ENCODE assay signal across 1 cellular context in genomic region chr20:5222919-5223634, GRCh38.
TF ChIP-seq lines count a peak whose summit lies in the region.

No MANE protein-coding gene starts in this region.

TF ChIP-seq in HepG2, 621 proteins besides CTCF, POLR2A, EP300 and RAD21 (continued from another document and continues in another):
- TF ChIP-seq, protein P1, sequence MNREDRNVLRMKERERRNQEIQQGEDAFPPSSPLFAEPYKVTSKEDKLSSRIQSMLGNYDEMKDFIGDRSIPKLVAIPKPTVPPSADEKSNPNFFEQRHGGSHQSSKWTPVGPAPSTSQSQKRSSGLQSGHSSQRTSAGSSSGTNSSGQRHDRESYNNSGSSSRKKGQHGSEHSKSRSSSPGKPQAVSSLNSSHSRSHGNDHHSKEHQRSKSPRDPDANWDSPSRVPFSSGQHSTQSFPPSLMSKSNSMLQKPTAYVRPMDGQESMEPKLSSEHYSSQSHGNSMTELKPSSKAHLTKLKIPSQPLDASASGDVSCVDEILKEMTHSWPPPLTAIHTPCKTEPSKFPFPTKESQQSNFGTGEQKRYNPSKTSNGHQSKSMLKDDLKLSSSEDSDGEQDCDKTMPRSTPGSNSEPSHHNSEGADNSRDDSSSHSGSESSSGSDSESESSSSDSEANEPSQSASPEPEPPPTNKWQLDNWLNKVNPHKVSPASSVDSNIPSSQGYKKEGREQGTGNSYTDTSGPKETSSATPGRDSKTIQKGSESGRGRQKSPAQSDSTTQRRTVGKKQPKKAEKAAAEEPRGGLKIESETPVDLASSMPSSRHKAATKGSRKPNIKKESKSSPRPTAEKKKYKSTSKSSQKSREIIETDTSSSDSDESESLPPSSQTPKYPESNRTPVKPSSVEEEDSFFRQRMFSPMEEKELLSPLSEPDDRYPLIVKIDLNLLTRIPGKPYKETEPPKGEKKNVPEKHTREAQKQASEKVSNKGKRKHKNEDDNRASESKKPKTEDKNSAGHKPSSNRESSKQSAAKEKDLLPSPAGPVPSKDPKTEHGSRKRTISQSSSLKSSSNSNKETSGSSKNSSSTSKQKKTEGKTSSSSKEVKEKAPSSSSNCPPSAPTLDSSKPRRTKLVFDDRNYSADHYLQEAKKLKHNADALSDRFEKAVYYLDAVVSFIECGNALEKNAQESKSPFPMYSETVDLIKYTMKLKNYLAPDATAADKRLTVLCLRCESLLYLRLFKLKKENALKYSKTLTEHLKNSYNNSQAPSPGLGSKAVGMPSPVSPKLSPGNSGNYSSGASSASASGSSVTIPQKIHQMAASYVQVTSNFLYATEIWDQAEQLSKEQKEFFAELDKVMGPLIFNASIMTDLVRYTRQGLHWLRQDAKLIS (CRISPR knock-in tag; IDR thresholded peaks at IDR 0.05): no peak
- TF ChIP-seq ZBTB7A (CRISPR knock-in tag; IDR thresholded peaks at IDR 0.05): no peak
- TF ChIP-seq NFE2L2 (IDR thresholded peaks at IDR 0.05; ENCODE audit: low read length): peak; percentile 35; the same call in 1 of the 2 replicates
- 0 out of 2 replicates have a peak, but pooled peaks have one; percentile 26 for TF ChIP-seq ARID5B (CRISPR knock-in tag; IDR thresholded peaks at IDR 0.05)
- TF ChIP-seq, protein P2, sequence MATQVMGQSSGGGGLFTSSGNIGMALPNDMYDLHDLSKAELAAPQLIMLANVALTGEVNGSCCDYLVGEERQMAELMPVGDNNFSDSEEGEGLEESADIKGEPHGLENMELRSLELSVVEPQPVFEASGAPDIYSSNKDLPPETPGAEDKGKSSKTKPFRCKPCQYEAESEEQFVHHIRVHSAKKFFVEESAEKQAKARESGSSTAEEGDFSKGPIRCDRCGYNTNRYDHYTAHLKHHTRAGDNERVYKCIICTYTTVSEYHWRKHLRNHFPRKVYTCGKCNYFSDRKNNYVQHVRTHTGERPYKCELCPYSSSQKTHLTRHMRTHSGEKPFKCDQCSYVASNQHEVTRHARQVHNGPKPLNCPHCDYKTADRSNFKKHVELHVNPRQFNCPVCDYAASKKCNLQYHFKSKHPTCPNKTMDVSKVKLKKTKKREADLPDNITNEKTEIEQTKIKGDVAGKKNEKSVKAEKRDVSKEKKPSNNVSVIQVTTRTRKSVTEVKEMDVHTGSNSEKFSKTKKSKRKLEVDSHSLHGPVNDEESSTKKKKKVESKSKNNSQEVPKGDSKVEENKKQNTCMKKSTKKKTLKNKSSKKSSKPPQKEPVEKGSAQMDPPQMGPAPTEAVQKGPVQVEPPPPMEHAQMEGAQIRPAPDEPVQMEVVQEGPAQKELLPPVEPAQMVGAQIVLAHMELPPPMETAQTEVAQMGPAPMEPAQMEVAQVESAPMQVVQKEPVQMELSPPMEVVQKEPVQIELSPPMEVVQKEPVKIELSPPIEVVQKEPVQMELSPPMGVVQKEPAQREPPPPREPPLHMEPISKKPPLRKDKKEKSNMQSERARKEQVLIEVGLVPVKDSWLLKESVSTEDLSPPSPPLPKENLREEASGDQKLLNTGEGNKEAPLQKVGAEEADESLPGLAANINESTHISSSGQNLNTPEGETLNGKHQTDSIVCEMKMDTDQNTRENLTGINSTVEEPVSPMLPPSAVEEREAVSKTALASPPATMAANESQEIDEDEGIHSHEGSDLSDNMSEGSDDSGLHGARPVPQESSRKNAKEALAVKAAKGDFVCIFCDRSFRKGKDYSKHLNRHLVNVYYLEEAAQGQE (IDR thresholded peaks at IDR 0.05; ENCODE audit: borderline replicate concordance in 1 of 2, low read depth in 1 of 2, low read length in 2 of 2): no peak
- no peak for TF ChIP-seq ZC3H4 (CRISPR knock-in tag; IDR thresholded peaks at IDR 0.05; ENCODE audit: borderline replicate concordance)
- TF ChIP-seq XRCC5 (optimal IDR thresholded peaks at IDR 0.05; ENCODE audit: low read length): peak; percentile 81
- TF ChIP-seq, protein P3, sequence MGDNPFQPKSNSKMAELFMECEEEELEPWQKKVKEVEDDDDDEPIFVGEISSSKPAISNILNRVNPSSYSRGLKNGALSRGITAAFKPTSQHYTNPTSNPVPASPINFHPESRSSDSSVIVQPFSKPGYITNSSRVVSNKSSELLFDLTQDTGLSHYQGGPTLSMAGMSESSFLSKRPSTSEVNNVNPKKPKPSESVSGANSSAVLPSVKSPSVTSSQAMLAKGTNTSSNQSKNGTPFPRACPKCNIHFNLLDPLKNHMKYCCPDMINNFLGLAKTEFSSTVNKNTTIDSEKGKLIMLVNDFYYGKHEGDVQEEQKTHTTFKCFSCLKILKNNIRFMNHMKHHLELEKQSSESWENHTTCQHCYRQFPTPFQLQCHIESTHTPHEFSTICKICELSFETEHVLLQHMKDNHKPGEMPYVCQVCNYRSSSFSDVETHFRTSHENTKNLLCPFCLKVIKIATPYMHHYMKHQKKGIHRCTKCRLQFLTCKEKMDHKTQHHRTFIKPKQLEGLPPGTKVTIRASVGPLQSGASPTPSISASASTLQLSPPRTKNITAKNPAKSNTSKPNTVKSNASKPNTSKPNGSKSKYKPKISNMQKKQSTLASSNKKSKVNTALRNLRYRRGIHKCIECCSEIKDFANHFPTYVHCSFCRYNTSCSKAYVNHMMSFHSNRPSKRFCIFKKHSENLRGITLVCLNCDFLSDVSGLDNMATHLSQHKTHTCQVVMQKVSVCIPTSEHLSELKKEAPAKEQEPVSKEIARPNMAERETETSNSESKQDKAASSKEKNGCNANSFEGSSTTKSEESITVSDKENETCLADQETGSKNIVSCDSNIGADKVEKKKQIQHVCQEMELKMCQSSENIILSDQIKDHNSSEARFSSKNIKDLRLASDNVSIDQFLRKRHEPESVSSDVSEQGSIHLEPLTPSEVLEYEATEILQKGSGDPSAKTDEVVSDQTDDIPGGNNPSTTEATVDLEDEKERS (CRISPR knock-in tag; IDR thresholded peaks at IDR 0.05): no peak
- 0 out of 2 replicates have a peak, but pooled peaks have one; percentile 50 for TF ChIP-seq FOXO4 (CRISPR knock-in tag; conservative IDR thresholded peaks at IDR 0.05)
- TF ChIP-seq CSRNP2 (CRISPR knock-in tag; conservative IDR thresholded peaks at IDR 0.05; ENCODE audit: low read depth): no peak
- TF ChIP-seq, protein P4, sequence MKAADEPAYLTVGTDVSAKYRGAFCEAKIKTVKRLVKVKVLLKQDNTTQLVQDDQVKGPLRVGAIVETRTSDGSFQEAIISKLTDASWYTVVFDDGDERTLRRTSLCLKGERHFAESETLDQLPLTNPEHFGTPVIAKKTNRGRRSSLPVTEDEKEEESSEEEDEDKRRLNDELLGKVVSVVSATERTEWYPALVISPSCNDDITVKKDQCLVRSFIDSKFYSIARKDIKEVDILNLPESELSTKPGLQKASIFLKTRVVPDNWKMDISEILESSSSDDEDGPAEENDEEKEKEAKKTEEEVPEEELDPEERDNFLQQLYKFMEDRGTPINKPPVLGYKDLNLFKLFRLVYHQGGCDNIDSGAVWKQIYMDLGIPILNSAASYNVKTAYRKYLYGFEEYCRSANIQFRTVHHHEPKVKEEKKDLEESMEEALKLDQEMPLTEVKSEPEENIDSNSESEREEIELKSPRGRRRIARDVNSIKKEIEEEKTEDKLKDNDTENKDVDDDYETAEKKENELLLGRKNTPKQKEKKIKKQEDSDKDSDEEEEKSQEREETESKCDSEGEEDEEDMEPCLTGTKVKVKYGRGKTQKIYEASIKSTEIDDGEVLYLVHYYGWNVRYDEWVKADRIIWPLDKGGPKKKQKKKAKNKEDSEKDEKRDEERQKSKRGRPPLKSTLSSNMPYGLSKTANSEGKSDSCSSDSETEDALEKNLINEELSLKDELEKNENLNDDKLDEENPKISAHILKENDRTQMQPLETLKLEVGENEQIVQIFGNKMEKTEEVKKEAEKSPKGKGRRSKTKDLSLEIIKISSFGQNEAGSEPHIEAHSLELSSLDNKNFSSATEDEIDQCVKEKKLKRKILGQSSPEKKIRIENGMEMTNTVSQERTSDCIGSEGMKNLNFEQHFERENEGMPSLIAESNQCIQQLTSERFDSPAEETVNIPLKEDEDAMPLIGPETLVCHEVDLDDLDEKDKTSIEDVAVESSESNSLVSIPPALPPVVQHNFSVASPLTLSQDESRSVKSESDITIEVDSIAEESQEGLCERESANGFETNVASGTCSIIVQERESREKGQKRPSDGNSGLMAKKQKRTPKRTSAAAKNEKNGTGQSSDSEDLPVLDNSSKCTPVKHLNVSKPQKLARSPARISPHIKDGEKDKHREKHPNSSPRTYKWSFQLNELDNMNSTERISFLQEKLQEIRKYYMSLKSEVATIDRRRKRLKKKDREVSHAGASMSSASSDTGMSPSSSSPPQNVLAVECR (CRISPR knock-in tag; IDR thresholded peaks at IDR 0.05; ENCODE audit: borderline replicate concordance): no peak; the same call in 1 of the 2 replicates
- TF ChIP-seq NAIF1 (CRISPR knock-in tag; IDR thresholded peaks at IDR 0.05; ENCODE audit: borderline replicate concordance): no peak
- TF ChIP-seq ZNF800 (CRISPR knock-in tag; IDR thresholded peaks at IDR 0.05): no peak
- TF ChIP-seq KDM2A (CRISPR knock-in tag; IDR thresholded peaks at IDR 0.05; ENCODE audit: borderline replicate concordance, low read depth): 0 out of 2 replicates have a peak, but pooled peaks have one; percentile 36
- no peak for TF ChIP-seq MXD3 (CRISPR knock-in tag; IDR thresholded peaks at IDR 0.05)
- TF ChIP-seq MIXL1 (CRISPR knock-in tag; IDR thresholded peaks at IDR 0.05): peak; percentile 74; the same call in 1 of the 2 replicates
- peak; percentile 30 for TF ChIP-seq ZFP36 (IDR thresholded peaks at IDR 0.05; ENCODE audit: borderline replicate concordance, low read depth, low read length, partially characterized antibody)
- TF ChIP-seq ZNF230 (CRISPR knock-in tag; IDR thresholded peaks at IDR 0.05): 0 out of 2 replicates have a peak, but pooled peaks have one; percentile 67
- 0 out of 2 replicates have a peak, but pooled peaks have one; percentile 46 for TF ChIP-seq HINFP (CRISPR knock-in tag; IDR thresholded peaks at IDR 0.05; ENCODE audit: low read depth)
